1 cellular context compared by ENCODE assay signal in the genomic region with DNA sequence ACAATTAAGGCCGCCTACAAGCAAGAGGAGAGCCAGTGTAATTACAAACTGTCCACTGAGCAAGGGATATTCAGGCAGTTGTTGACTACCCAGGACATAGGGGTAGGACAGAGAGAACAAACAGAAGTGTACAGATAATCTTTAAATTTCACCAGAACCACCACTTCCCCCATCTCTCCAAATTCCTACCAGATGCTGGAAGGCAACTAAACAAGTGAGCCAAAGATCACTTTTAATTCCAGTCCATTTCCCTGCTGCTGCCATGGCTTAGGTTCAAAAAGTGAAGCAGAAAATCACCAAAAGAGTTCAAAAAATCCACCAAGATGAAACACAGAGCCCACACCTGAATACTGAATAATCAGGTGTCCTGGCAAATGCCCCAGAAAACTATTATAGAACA.
TF ChIP-seq lines count a peak whose summit lies in the region.

No MANE protein-coding gene starts in this region.

TF ChIP-seq in HepG2, 621 proteins besides CTCF, POLR2A, EP300 and RAD21:
- TF ChIP-seq CAMTA2 (CRISPR knock-in tag; IDR thresholded peaks at IDR 0.05; ENCODE audit: borderline replicate concordance): no peak
- TF ChIP-seq PRMT3 (CRISPR knock-in tag; IDR thresholded peaks at IDR 0.05; ENCODE audit: borderline replicate concordance, low read depth): no peak
- TF ChIP-seq ZNF605 (CRISPR knock-in tag; IDR thresholded peaks at IDR 0.05): no peak
- no peak for TF ChIP-seq NFATC3 (CRISPR knock-in tag; IDR thresholded peaks at IDR 0.05)
- TF ChIP-seq RAD51 (IDR thresholded peaks at IDR 0.05; ENCODE audit: borderline replicate concordance): no peak
- no peak for TF ChIP-seq HMG20B (CRISPR knock-in tag; conservative IDR thresholded peaks at IDR 0.05)
- TF ChIP-seq, protein P1, sequence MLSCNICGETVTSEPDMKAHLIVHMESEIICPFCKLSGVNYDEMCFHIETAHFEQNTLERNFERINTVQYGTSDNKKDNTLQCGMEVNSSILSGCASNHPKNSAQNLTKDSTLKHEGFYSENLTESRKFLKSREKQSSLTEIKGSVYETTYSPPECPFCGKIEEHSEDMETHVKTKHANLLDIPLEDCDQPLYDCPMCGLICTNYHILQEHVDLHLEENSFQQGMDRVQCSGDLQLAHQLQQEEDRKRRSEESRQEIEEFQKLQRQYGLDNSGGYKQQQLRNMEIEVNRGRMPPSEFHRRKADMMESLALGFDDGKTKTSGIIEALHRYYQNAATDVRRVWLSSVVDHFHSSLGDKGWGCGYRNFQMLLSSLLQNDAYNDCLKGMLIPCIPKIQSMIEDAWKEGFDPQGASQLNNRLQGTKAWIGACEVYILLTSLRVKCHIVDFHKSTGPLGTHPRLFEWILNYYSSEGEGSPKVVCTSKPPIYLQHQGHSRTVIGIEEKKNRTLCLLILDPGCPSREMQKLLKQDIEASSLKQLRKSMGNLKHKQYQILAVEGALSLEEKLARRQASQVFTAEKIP (CRISPR knock-in tag; IDR thresholded peaks at IDR 0.05; ENCODE audit: borderline replicate concordance): no peak
- TF ChIP-seq GATAD1 (CRISPR knock-in tag; IDR thresholded peaks at IDR 0.05): no peak
- no peak for TF ChIP-seq MIER3 (CRISPR knock-in tag; IDR thresholded peaks at IDR 0.05; ENCODE audit: borderline replicate concordance)
- TF ChIP-seq TBP (CRISPR knock-in tag; IDR thresholded peaks at IDR 0.05): no peak
- no peak for TF ChIP-seq ZNF547 (CRISPR knock-in tag; IDR thresholded peaks at IDR 0.05)
- TF ChIP-seq PHB2 (IDR thresholded peaks at IDR 0.05; ENCODE audit: partially characterized antibody): no peak
- no peak for TF ChIP-seq ZNF569 (CRISPR knock-in tag; IDR thresholded peaks at IDR 0.05; ENCODE audit: borderline replicate concordance)
- no peak for TF ChIP-seq ZNF761 (CRISPR knock-in tag; conservative IDR thresholded peaks at IDR 0.05)
- TF ChIP-seq, protein P2, sequence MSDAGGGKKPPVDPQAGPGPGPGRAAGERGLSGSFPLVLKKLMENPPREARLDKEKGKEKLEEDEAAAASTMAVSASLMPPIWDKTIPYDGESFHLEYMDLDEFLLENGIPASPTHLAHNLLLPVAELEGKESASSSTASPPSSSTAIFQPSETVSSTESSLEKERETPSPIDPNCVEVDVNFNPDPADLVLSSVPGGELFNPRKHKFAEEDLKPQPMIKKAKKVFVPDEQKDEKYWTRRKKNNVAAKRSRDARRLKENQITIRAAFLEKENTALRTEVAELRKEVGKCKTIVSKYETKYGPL (CRISPR knock-in tag; IDR thresholded peaks at IDR 0.05): no peak
TF ChIP-seq in HepG2: peak in this region for 0.
